ENCODE assay signal across 1 cellular context in the genomic region with DNA sequence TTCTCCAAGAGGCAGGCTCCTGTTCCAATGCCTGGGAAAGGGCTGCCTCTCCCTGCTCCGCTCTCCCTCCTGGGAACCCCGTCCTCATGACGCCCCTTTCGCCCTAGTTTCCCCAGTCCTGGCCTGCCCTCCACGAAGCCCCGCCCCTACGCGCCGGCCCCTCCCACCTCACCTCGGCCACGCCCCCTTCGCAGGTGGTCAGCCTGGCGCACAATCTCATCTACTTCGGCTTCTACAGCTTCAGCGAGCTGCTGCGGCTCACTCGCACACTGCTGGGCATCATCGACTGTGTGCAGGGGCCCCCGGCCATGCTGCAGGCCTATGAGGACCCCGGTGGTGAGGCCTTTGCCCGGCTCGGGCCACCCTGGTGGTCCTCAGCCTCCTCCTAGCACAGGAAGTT.
TF ChIP-seq lines count a peak whose summit lies in the region.

No MANE protein-coding gene starts in this region.

TF ChIP-seq in WTC11, 78 proteins besides CTCF, POLR2A, EP300 and RAD21 (continued from another document):
- TF ChIP-seq NFATC4 (CRISPR knock-in tag; IDR thresholded peaks at IDR 0.05) (no peak), SMAD3 (CRISPR knock-in tag; IDR thresholded peaks at IDR 0.05; ENCODE audit: borderline replicate concordance) (no peak), SMAD4 (CRISPR knock-in tag; IDR thresholded peaks at IDR 0.05) (no peak)
- TF ChIP-seq, protein P1, sequence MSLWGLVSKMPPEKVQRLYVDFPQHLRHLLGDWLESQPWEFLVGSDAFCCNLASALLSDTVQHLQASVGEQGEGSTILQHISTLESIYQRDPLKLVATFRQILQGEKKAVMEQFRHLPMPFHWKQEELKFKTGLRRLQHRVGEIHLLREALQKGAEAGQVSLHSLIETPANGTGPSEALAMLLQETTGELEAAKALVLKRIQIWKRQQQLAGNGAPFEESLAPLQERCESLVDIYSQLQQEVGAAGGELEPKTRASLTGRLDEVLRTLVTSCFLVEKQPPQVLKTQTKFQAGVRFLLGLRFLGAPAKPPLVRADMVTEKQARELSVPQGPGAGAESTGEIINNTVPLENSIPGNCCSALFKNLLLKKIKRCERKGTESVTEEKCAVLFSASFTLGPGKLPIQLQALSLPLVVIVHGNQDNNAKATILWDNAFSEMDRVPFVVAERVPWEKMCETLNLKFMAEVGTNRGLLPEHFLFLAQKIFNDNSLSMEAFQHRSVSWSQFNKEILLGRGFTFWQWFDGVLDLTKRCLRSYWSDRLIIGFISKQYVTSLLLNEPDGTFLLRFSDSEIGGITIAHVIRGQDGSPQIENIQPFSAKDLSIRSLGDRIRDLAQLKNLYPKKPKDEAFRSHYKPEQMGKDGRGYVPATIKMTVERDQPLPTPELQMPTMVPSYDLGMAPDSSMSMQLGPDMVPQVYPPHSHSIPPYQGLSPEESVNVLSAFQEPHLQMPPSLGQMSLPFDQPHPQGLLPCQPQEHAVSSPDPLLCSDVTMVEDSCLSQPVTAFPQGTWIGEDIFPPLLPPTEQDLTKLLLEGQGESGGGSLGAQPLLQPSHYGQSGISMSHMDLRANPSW (CRISPR knock-in tag; conservative IDR thresholded peaks at IDR 0.05; ENCODE audit: low read depth), result no peak
